ENCODE assay signal across 8 cellular contexts in genomic region chr16:89322381-89323119, GRCh38.
DNase-seq lines count a peak whose midpoint lies in the region; ATAC-seq, FAIRE-seq and TF ChIP-seq lines count a peak whose summit lies in the region.

No MANE protein-coding gene starts in this region.

- H3K27ac ChIP-seq in fibroblast of lung (ENCODE audit: insufficient read depth, low read length) (peak overlapping the region; percentile 65), ovary (no peak overlapping the region)

- H3K9me3 ChIP-seq in fibroblast of lung (ENCODE audit: control insufficient read depth, insufficient read depth, low read depth, low read length) (no peaks in the 10 kb centered on the region), ovary (no peaks in the 10 kb centered on the region)

- no peak overlapping the region for H2AFZ ChIP-seq in fibroblast of lung (ENCODE audit: low read length)

- H3K79me2 ChIP-seq in fibroblast of lung (ENCODE audit: control insufficient read depth, insufficient read depth, low read length) = peaks cover 91% of the 10 kb centered on the region

- FAIRE-seq in GM12891 (lab: Jason Lieb, UNC) = no peak

- no peaks in the 10 kb centered on the region for H3K27me3 ChIP-seq in fibroblast of lung (ENCODE audit: control insufficient read depth, insufficient read depth, low read length)
- no peaks in the 10 kb centered on the region for H3K27me3 ChIP-seq in ovary

- no peak overlapping the region for H3K9ac ChIP-seq in fibroblast of lung (ENCODE audit: insufficient read depth, low read length)

- no peak for TF ChIP-seq POLR2A in ovary (IDR thresholded peaks at IDR 0.05)
- no peak for TF ChIP-seq POLR2A in GM12891 (IDR thresholded peaks at IDR 0.05; ENCODE audit: low read depth, low read length)

- H3K4me3 ChIP-seq in fibroblast of lung (replicated peaks in 1 of 4; ENCODE audit: control extremely low read depth in 1 of 4, insufficient read depth in 1 of 4, low read depth in 3 of 4, low read length in 4 of 4) = no peak overlapping the region
- H3K4me3 ChIP-seq in ovary = no peak overlapping the region

- H3K36me3 ChIP-seq in fibroblast of lung (ENCODE audit: control insufficient read depth, insufficient read depth, low read length) (peaks cover 1% of the 10 kb centered on the region), ovary (no peaks in the 10 kb centered on the region)

- DNase-seq in ACHN (peak; percentile 48), HCEC 1CT (peak; percentile 59), SHP77 treated with DMSO at 0.1 percent for 48 hours (lab: John Stamatoyannopoulos, UW) (peak; percentile 67), fibroblast of lung (ENCODE audit: low read depth in 2 of 2) (peak; percentile 77 to 92), ovary (peak in 4 of 5 donors; percentile 61 to 71 (median 66)), GM12891 (ENCODE audit: insufficient read length, low spot score) (no peak)

- TF ChIP-seq EP300 in ovary (IDR thresholded peaks at IDR 0.05) = no peak

- in situ Hi-C loops in ACHN (cut with HindIII; ENCODE audit: low pct_ligation_motif_present, low pct_unique_long_range_greater_than_20kb, low sequenced_read_pairs) = no loop called here

- H3K4me1 ChIP-seq in fibroblast of lung (ENCODE audit: control insufficient read depth, extremely low read depth, insufficient read depth, low read length) (peaks cover 58% of the 10 kb centered on the region), ovary (ENCODE audit: insufficient read depth) (peaks cover 60% of the 10 kb centered on the region)

- no peak for TF ChIP-seq CTCF in fibroblast of lung (conservative IDR thresholded peaks at IDR 0.05 in 1 of 2, IDR thresholded peaks at IDR 0.05 in 1 of 2; ENCODE audit: low read depth in 1 of 2, low read length in 2 of 2)
- no peak for TF ChIP-seq CTCF in ovary (IDR thresholded peaks at IDR 0.05)

- WGBS in ovary, 3 donors = 36 to 46% (median 36%) methylated on average over 17 of the region's 17 CpGs

- no peak for ATAC-seq in HG03139 (IDR thresholded peaks at IDR 0.05; ENCODE audit: unreplicated experiment)
- ATAC-seq in HG03025 (IDR thresholded peaks at IDR 0.05; ENCODE audit: low FRiP score, unreplicated experiment) = no peak

- H4K20me1 ChIP-seq in fibroblast of lung (ENCODE audit: control insufficient read depth, extremely low read depth, insufficient read depth, low read length) = no peaks in the 10 kb centered on the region

- H3K4me2 ChIP-seq in fibroblast of lung (ENCODE audit: extremely low read depth, insufficient read depth, low read length) = no peak overlapping the region

- intact Hi-C loops in ovary (cut with DNase I) = no loop called here

TF ChIP-seq in GM12891, 5 proteins besides CTCF, POLR2A, EP300 and RAD21:
- TF ChIP-seq SPI1 (IDR thresholded peaks at IDR 0.05; ENCODE audit: low read depth, low read length) (no peak), POU2F2 (IDR thresholded peaks at IDR 0.05; ENCODE audit: low read depth, low read length) (no peak), POLR2AphosphoS5 (IDR thresholded peaks at IDR 0.05; ENCODE audit: low read depth, low read length) (no peak), PAX5 (IDR thresholded peaks at IDR 0.05; ENCODE audit: insufficient read depth, low read length, severe bottlenecking) (no peak)
TF ChIP-seq in GM12891: peak in this region for 0.
